9 cellular contexts compared by ENCODE assay signal in the genomic region with DNA sequence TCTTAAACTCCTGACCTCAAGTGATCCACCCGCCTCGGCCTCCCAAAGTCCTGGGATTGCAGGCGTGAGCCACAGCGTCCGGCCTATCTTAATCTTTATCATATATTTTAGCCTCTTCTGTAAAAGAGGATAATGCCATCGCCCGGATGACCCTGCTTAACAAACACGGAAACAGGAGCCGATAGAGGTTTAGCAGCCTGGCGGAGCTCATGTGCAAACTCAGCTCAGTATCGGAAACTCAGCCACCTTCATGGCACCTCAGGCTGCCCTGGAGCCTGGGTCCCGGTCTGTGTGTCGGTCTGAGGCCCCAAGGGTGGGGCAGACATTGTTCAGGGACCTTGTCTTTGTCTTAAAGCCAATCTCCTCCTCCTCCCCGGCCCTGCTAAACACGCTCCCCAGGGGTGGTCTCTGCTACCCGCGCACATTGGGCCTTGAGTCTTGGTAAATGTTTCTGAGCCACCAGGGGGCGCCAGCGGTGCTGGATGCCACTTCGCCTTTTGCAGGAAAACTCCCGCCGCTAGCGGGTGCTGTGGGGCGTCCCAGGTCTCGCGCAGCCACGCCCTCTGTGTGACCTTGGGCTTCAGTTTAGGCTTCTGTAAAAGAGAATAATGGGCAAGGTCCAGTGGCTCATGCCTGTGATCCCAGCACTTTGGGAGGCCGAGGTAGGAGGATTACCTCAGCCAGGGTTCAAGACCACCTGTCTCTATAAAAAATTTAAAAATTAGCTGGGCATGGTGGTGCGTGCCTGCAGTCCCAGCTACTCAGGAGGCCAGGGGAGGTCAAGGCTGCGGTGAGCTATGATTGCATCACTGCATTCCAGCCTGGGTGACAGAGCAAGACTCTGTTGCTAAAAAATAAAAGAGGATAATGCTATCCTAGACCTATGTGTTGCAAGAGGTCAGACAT. TPM values are rescaled to one million over a fixed set of nuclear protein-coding genes. Genes with fewer than 3 reads are reported as not detected.
A peak's percentile ranks its signal among the peaks of the same experiment; 100 is the strongest.
DNase-seq lines count a peak whose midpoint lies in the region; ATAC-seq, FAIRE-seq and TF ChIP-seq lines count a peak whose summit lies in the region.
"Had no signal": no experiment of that assay in that cellular context is flagged by ENCODE, and none has a peak within 500 bp of the region (broad histone marks: within the 10 kb centered on the region; RNA-seq: fewer than 3 reads in every experiment).

No MANE protein-coding gene starts in this region.

- H3K4me3 ChIP-seq in fibroblast of the aortic adventitia (ENCODE audit: low read depth, low read length) (no peak overlapping the region), neutrophil (ENCODE audit: low read depth in 1 of 2, low read length in 1 of 2) (peak overlapping the region in 1 of 2 experiments; percentile 45), subcutaneous abdominal adipose tissue (ENCODE audit: low read depth in 1 of 5, low read length in 5 of 5) (peak overlapping the region in 1 of 5 donors; percentile 30)
- H3K4me3 ChIP-seq: skin epidermis had no signal

- H3K9ac ChIP-seq in subcutaneous abdominal adipose tissue (ENCODE audit: low read length in 5 of 5) = no peak overlapping the region

- H3K36me3 ChIP-seq in neutrophil (no peaks in the 10 kb centered on the region), subcutaneous abdominal adipose tissue (ENCODE audit: control insufficient read depth in 5 of 5, insufficient read depth in 5 of 5, low read length in 5 of 5) (no peaks in the 10 kb centered on the region)

- peak; percentile 82 for DNase-seq in RCC 7860 (ENCODE audit: low spot score)
- DNase-seq in activated T-helper 1 cell treated with Interleukin-2 at 50 U/mL for 16 hours (ENCODE audit: low read depth) = peak; percentile 88
- DNase-seq in fibroblast of the aortic adventitia (ENCODE audit: low read depth) = peak; percentile 93
- DNase-seq in DMS153 treated with DMSO at 0.1 percent for 48 hours (lab: John Stamatoyannopoulos, UW; ENCODE audit: unreplicated experiment) = no peak

- H3K27me3 ChIP-seq in neutrophil (no peaks in the 10 kb centered on the region), subcutaneous abdominal adipose tissue (ENCODE audit: control insufficient read depth in 5 of 5, insufficient read depth in 4 of 5, low read length in 5 of 5) (no peaks in the 10 kb centered on the region)

- FAIRE-seq in RCC 7860 (lab: Jason Lieb, UNC) = no peak

- H3K9me3 ChIP-seq in neutrophil = no peaks in the 10 kb centered on the region
- no peaks in the 10 kb centered on the region for H3K9me3 ChIP-seq in subcutaneous abdominal adipose tissue (ENCODE audit: control insufficient read depth in 5 of 5, low read length in 5 of 5)

- peak; percentile 66 for ATAC-seq in HG03039 (IDR thresholded peaks at IDR 0.05; ENCODE audit: unreplicated experiment)

- peak overlapping the region; percentile 71 for H3K27ac ChIP-seq in neutrophil
- H3K27ac ChIP-seq in subcutaneous abdominal adipose tissue (ENCODE audit: low read depth, low read length) = peak overlapping the region; percentile 62

- H3K4me1 ChIP-seq in neutrophil (ENCODE audit: control insufficient read depth in 1 of 2, insufficient read depth in 1 of 2, low read depth in 1 of 2, low read length in 1 of 2) (peaks cover 31 to 36% of the 10 kb centered on the region in 2 experiments), subcutaneous abdominal adipose tissue (ENCODE audit: control insufficient read depth in 5 of 5, insufficient read depth in 5 of 5, low read length in 5 of 5) (peaks cover 7 to 63% (median 38%) of the 10 kb centered on the region in 5 donors)

- TF ChIP-seq CTCF in GM12872 (IDR thresholded peaks at IDR 0.05; ENCODE audit: insufficient read depth, low read depth, low read length) (peak; percentile 99), fibroblast of the aortic adventitia (IDR thresholded peaks at IDR 0.05; ENCODE audit: insufficient read depth, low read length) (peak; percentile 75), neutrophil (IDR thresholded peaks at IDR 0.05) (peak; percentile 94)

RNA-seq across cellular contexts. Expression of gene CETP, which starts 2.7 kb away (rescaled TPM):
- total RNA-seq in fibroblast of the aortic adventitia (ENCODE audit: low replicate concordance) = not detected in 2 replicates

RNA-seq across cellular contexts. Expression of gene NLRC5, which starts 24.9 kb away (rescaled TPM):
- total RNA-seq in fibroblast of the aortic adventitia (ENCODE audit: low replicate concordance) = 13.0 and 31.0 TPM in 2 replicates

RNA-seq across cellular contexts. Expression of gene HERPUD1, which starts 32.6 kb away (rescaled TPM):
- 34.0 and 151 TPM in 2 replicates for total RNA-seq in fibroblast of the aortic adventitia (ENCODE audit: low replicate concordance)
